Comparison of ENCODE assay signal across 27 cellular contexts in genomic region chr2:241728000-241728399, GRCh38. TPM values are rescaled to one million over a fixed set of nuclear protein-coding genes. Genes with fewer than 3 reads are reported as not detected.
DNase-seq lines count a peak whose midpoint lies in the region; ATAC-seq and TF ChIP-seq lines count a peak whose summit lies in the region.
"Had no signal": no experiment of that assay in that cellular context is flagged by ENCODE, and none has a peak within 500 bp of the region (broad histone marks: within the 10 kb centered on the region; RNA-seq: fewer than 3 reads in every experiment).

No MANE protein-coding gene starts in this region.

- intact Hi-C loops in heart left ventricle (cut with DNase I) (loop anchor here in 3 of 10 donors (5.0 kb wide), 1 partner anchor 149 kb away; no protein-coding TSS in a partner anchor), A673 (cut with micrococcal nuclease; ENCODE audit: unreplicated experiment) (no loop called here)

- H3K36me3 ChIP-seq in KOPT-K1 (ENCODE audit: insufficient read depth, low read length) (peaks cover 42% of the 10 kb centered on the region), heart left ventricle (peaks cover 0 to 32% (median 11%) of the 10 kb centered on the region in 9 donors), osteoblast (ENCODE audit: insufficient read depth, low read length) (peaks cover 6% of the 10 kb centered on the region), MG63 (peaks cover 6% of the 10 kb centered on the region), A673 (ENCODE audit: insufficient read depth, low read length, poor library complexity, severe bottlenecking) (peaks cover 11% of the 10 kb centered on the region)

- H3K27me3 ChIP-seq in heart left ventricle (no peaks in the 10 kb centered on the region), osteoblast (ENCODE audit: insufficient read depth, low read length) (no peaks in the 10 kb centered on the region), MG63 (no peaks in the 10 kb centered on the region), A673 (replicated peaks; ENCODE audit: insufficient read depth, low read depth, low read length, poor library complexity) (no peaks in the 10 kb centered on the region)
- H3K27me3 ChIP-seq: SJCRH30 had no signal

- no peak overlapping the region for H3K4me3 ChIP-seq in heart left ventricle
- no peak overlapping the region for H3K4me3 ChIP-seq in osteoblast (ENCODE audit: insufficient read depth, low read length)
- H3K4me3 ChIP-seq in MG63 = no peak overlapping the region
- no peak overlapping the region for H3K4me3 ChIP-seq in A673 (ENCODE audit: low read depth, low read length, poor library complexity, severe bottlenecking)
- H3K4me3 ChIP-seq: HAP-1, SJCRH30 had no signal

- peak; percentile 6 for DNase-seq in 8988T
- peak in 1 of 5 donors; percentile 60 for DNase-seq in heart left ventricle
- DNase-seq in osteoblast (ENCODE audit: insufficient read length, low spot score, missing footprints) = peak; percentile 87
- no peak for DNase-seq in type B pancreatic cell (ENCODE audit: extremely low spot score, unreplicated experiment)
- no peak for DNase-seq in C1 segment of cervical spinal cord (lab: John Stamatoyannopoulos, UW)
- no peak for DNase-seq in MG63
- no peak for DNase-seq in A673 (ENCODE audit: low spot score)
- DNase-seq: activated CD4-positive, alpha-beta T cell treated with anti-CD3 and anti-CD28 coated beads for 48 hours; CD8-positive, alpha-beta memory T cell; cortex of kidney; effector memory CD8-positive, alpha-beta T cell; IMR-90; NCI-H446 treated with DMSO at 0.1 percent for 48 hours; NCI-H774; SJCRH30; stimulated activated CD4-positive, alpha-beta T cell treated with anti-CD3 and anti-CD28 coated beads, Interleukin-15, amount 100 ng/mL, for 24 hours; T-cell had no signal

- H3K9me3 Mint-ChIP-seq in type B pancreatic cell = no peaks in the 10 kb centered on the region
- H3K9me3 Mint-ChIP-seq: activated naive CD4-positive, alpha-beta T cell treated with anti-CD3 and anti-CD28 coated beads, Interleukin-2, amount 50 U/mL, for 24 hours; activated T-helper 17 cell treated with anti-CD3 and anti-CD28 coated beads, Interleukin-2, amount 50 U/mL, for 72 hours; CD8-positive, alpha-beta memory T cell; effector memory CD8-positive, alpha-beta T cell; stimulated activated effector memory CD8-positive, alpha-beta T cell treated with anti-CD3 and anti-CD28 coated beads, Interleukin-12 subunit alpha, Interleukin-12 subunit beta, amount 100 ng/mL, for 72 hours; T-cell had no signal

- TF ChIP-seq CTCF in heart left ventricle (IDR thresholded peaks at IDR 0.05) (no peak), osteoblast (IDR thresholded peaks at IDR 0.05; ENCODE audit: extremely low read depth, low read depth, low read length) (no peak), type B pancreatic cell (conservative IDR thresholded peaks at IDR 0.05) (no peak), A673 (conservative IDR thresholded peaks at IDR 0.05; ENCODE audit: low read depth, low read length) (no peak)

- H3K9me3 ChIP-seq in KOPT-K1 (ENCODE audit: insufficient read depth, low read length, poor library complexity, severe bottlenecking) = no peaks in the 10 kb centered on the region
- peaks cover 0 to 3% (median 0%) of the 10 kb centered on the region in 12 donors for H3K9me3 ChIP-seq in heart left ventricle
- H3K9me3 ChIP-seq in osteoblast (ENCODE audit: low read depth, low read length) = peaks cover 4% of the 10 kb centered on the region
- no peaks in the 10 kb centered on the region for H3K9me3 ChIP-seq in MG63
- H3K9me3 ChIP-seq in A673 (ENCODE audit: low read depth, low read length, poor library complexity, severe bottlenecking) = peaks cover 3% of the 10 kb centered on the region
- H3K9me3 ChIP-seq: HAP-1, SJCRH30 had no signal

- BruUV-seq in A673 (replicated peaks; lab: Mats Ljungman, UMichigan) = no TSS peak

- POLR2A ChIA-PET in A673 (lab: Charles Lee; ENCODE audit: low non-redundant PET) = no interaction called here

- no peak overlapping the region for H2AFZ ChIP-seq in osteoblast (ENCODE audit: low read length)

- H3K36me3 Mint-ChIP-seq in type B pancreatic cell = peaks cover 12% of the 10 kb centered on the region
- H3K36me3 Mint-ChIP-seq: activated naive CD4-positive, alpha-beta T cell treated with anti-CD3 and anti-CD28 coated beads, Interleukin-2, amount 50 U/mL, for 24 hours had no signal

- no peak overlapping the region for H3K4me2 ChIP-seq in osteoblast (ENCODE audit: insufficient read depth, low read length)

- 75 to 83% (median 78%) methylated on average over 5 to 8 of the region's 8 CpGs for WGBS in heart left ventricle, 4 donors

- no peak overlapping the region for H3K4me3 Mint-ChIP-seq in type B pancreatic cell
- H3K4me3 Mint-ChIP-seq: activated naive CD4-positive, alpha-beta T cell treated with anti-CD3 and anti-CD28 coated beads, Interleukin-2, amount 50 U/mL, for 24 hours; activated T-helper 17 cell treated with anti-CD3 and anti-CD28 coated beads, Interleukin-2, amount 50 U/mL, for 72 hours; CD8-positive, alpha-beta memory T cell; effector memory CD8-positive, alpha-beta T cell; stimulated activated effector memory CD8-positive, alpha-beta T cell treated with anti-CD3 and anti-CD28 coated beads, Interleukin-12 subunit alpha, Interleukin-12 subunit beta, amount 100 ng/mL, for 72 hours; T-cell had no signal

- H3K27ac Mint-ChIP-seq in type B pancreatic cell = no peak overlapping the region
- H3K27ac Mint-ChIP-seq: activated naive CD4-positive, alpha-beta T cell treated with anti-CD3 and anti-CD28 coated beads, Interleukin-2, amount 50 U/mL, for 24 hours; activated T-helper 17 cell treated with anti-CD3 and anti-CD28 coated beads, Interleukin-2, amount 50 U/mL, for 72 hours; CD8-positive, alpha-beta memory T cell; progenitor cell of endocrine pancreas; stimulated activated effector memory CD8-positive, alpha-beta T cell treated with anti-CD3 and anti-CD28 coated beads, Interleukin-12 subunit alpha, Interleukin-12 subunit beta, amount 100 ng/mL, for 72 hours; T-cell had no signal

- H3K4me1 ChIP-seq in heart left ventricle = peaks cover 0 to 19% (median 3%) of the 10 kb centered on the region in 12 donors
- no peaks in the 10 kb centered on the region for H3K4me1 ChIP-seq in osteoblast (ENCODE audit: insufficient read depth, low read length)
- H3K4me1 ChIP-seq in A673 (ENCODE audit: insufficient read depth, low read length, poor library complexity, severe bottlenecking) = peaks cover 5% of the 10 kb centered on the region
- H3K4me1 ChIP-seq: HAP-1, SJCRH30 had no signal

- H3K27me3 Mint-ChIP-seq in type B pancreatic cell = no peaks in the 10 kb centered on the region
- H3K27me3 Mint-ChIP-seq: activated naive CD4-positive, alpha-beta T cell treated with anti-CD3 and anti-CD28 coated beads, Interleukin-2, amount 50 U/mL, for 24 hours; activated T-helper 17 cell treated with anti-CD3 and anti-CD28 coated beads, Interleukin-2, amount 50 U/mL, for 72 hours; CD8-positive, alpha-beta memory T cell; effector memory CD8-positive, alpha-beta T cell; progenitor cell of endocrine pancreas; T-cell had no signal

- no peaks in the 10 kb centered on the region for H4K20me1 ChIP-seq in osteoblast (ENCODE audit: insufficient read depth, low read length)

- peak in 3 of 4 donors; percentile 36 to 59 (median 46) for ATAC-seq in heart left ventricle
- ATAC-seq: activated T-helper 17 cell treated with anti-CD3 and anti-CD28 coated beads, Interleukin-2, amount 50 U/mL, for 72 hours; effector memory CD8-positive, alpha-beta T cell; stimulated activated effector memory CD8-positive, alpha-beta T cell treated with anti-CD3 and anti-CD28 coated beads, Interleukin-12 subunit alpha, Interleukin-12 subunit beta, amount 100 ng/mL, for 72 hours; T-cell had no signal

- TF ChIP-seq POLR2A in heart left ventricle (IDR thresholded peaks at IDR 0.05) = no peak

- CTCF ChIA-PET in A673 (lab: Charles Lee) = interaction anchor here (0.6 kb wide), 1 partner anchor 8 kb away, joined by 3 read pairs; no protein-coding TSS in a partner anchor

- no peaks in the 10 kb centered on the region for H3K4me1 Mint-ChIP-seq in type B pancreatic cell (ENCODE audit: unreplicated experiment)

- H3K27ac ChIP-seq in KOPT-K1 (ENCODE audit: low read depth, low read length, poor library complexity, severe bottlenecking) = peak overlapping the region; percentile 40
- peak overlapping the region in 10 of 12 donors; percentile 16 to 88 (median 67) for H3K27ac ChIP-seq in heart left ventricle
- no peak overlapping the region for H3K27ac ChIP-seq in osteoblast (ENCODE audit: low read depth, low read length)
- no peak overlapping the region for H3K27ac ChIP-seq in A673 (ENCODE audit: low read depth, low read length, poor library complexity, severe bottlenecking)
- H3K27ac ChIP-seq: SJCRH30 had no signal

- no peaks in the 10 kb centered on the region for H3K79me2 ChIP-seq in osteoblast (ENCODE audit: insufficient read depth, low read length)

RNA-seq across cellular contexts. Expression of gene D2HGDH, which starts 6.4 kb away (rescaled TPM):
- total RNA-seq in heart left ventricle (10 to 100 TPM in 8 of 9 donors, 1 to 10 TPM in 1; 9.2 to 24.1 (median 20.9) TPM), osteoblast (14.1 and 15.6 TPM in 2 replicates), type B pancreatic cell (ENCODE audit: low replicate concordance) (17.3 and 36.0 TPM in 2 replicates), A673 (2021) (30.7 and 44.3 TPM in 2 replicates)
- polyA plus RNA-seq in heart left ventricle = 10 to 100 TPM in 1 of 2 donors, 1 to 10 TPM in 1; 7.6 to 19.8 TPM
- 18.7 and 28.1 TPM in 2 replicates for total RNA-seq in MG63 (2014; rRNA removed; shearing (Covaris generic); ENCODE audit: low replicate concordance)

RNA-seq across cellular contexts. Expression of gene ING5, which starts 26.2 kb away (rescaled TPM):
- total RNA-seq in heart left ventricle (10 to 100 TPM; 11.8 to 29.3 (median 18.2) TPM), osteoblast (16.6 and 18.6 TPM in 2 replicates), type B pancreatic cell (ENCODE audit: low replicate concordance) (37.6 and 48.8 TPM in 2 replicates), A673 (2021) (70.3 and 75.5 TPM in 2 replicates)
- polyA plus RNA-seq in heart left ventricle = 10 to 100 TPM; 18.0 to 27.5 TPM
- total RNA-seq in MG63 (2014; rRNA removed; shearing (Covaris generic); ENCODE audit: low replicate concordance) = 10.3 and 45.2 TPM in 2 replicates

RNA-seq across cellular contexts. Expression of gene DTYMK, which starts 41.4 kb away (rescaled TPM):
- total RNA-seq in heart left ventricle (10 to 100 TPM in 2 of 9 donors, 1 to 10 TPM in 7; 7.5 to 21.0 (median 8.5) TPM), osteoblast (12.7 and 14.1 TPM in 2 replicates), type B pancreatic cell (ENCODE audit: low replicate concordance) (32.7 and 66.7 TPM in 2 replicates), A673 (2021) (139 TPM in 2 replicates)
- polyA plus RNA-seq in heart left ventricle = 10 to 100 TPM in 1 of 2 donors, 1 to 10 TPM in 1; 9.7 to 19.6 TPM
- 48.4 and 87.7 TPM in 2 replicates for total RNA-seq in MG63 (2014; rRNA removed; shearing (Covaris generic); ENCODE audit: low replicate concordance)

RNA-seq across cellular contexts. Expression of gene GAL3ST2, which starts 48.6 kb away (rescaled TPM):
- 1 to 10 TPM in 1 of 9 donors, under 1 TPM in 1, not detected in 7; 0.21 to 1.7 TPM for total RNA-seq in heart left ventricle
- not detected for polyA plus RNA-seq in heart left ventricle
- total RNA-seq in osteoblast = 0.29 and 0.36 TPM in 2 replicates
- 0.19 and 0.29 TPM in 2 replicates for total RNA-seq in type B pancreatic cell (ENCODE audit: low replicate concordance)
- total RNA-seq in MG63 (2014; rRNA removed; shearing (Covaris generic); ENCODE audit: low replicate concordance) = 1.7 TPM in 1 of 2 replicates, not detected in the other
- total RNA-seq in A673 (2021) = 5.0 and 5.3 TPM in 2 replicates
- total RNA-seq: bronchial epithelial cell, epithelial cell of proximal tubule, IMR-90, mesenteric fat pad, myocyte, SJCRH30 had no signal
- polyA plus RNA-seq: CD8-positive, alpha-beta memory T cell had no signal

Comparison
In these comparisons a context has a peak if more than half of its experiments do, and no peak if none do; other contexts are left out.
1. DNase-seq: peak in 8988T (single experiment) and osteoblast (single experiment); none in type B pancreatic cell (single experiment), C1 segment of cervical spinal cord (0 of 14), MG63 (single experiment) and A673 (single experiment).
2. H3K27ac ChIP-seq: peak in KOPT-K1 (single experiment) and heart left ventricle (10 of 12); none in osteoblast (single experiment) and A673 (single experiment).